22 cellular contexts compared by ENCODE assay signal in genomic region chrX:13703135-13703534, GRCh38. TPM values are rescaled to one million over a fixed set of nuclear protein-coding genes. Genes with fewer than 3 reads are reported as not detected.
DNase-seq lines count a peak whose midpoint lies in the region; ATAC-seq, FAIRE-seq and TF ChIP-seq lines count a peak whose summit lies in the region.
"Had no signal": no experiment of that assay in that cellular context is flagged by ENCODE, and none has a peak within 500 bp of the region (broad histone marks: within the 10 kb centered on the region; RNA-seq: fewer than 3 reads in every experiment).

No MANE protein-coding gene starts in this region.

- peak overlapping the region; percentile 3; the same call in 1 of the 2 replicates for H3K4me3 ChIP-seq in GM12878
- H3K4me3 ChIP-seq: GM23338 had no signal

- peaks cover 16% of the 10 kb centered on the region for H3K36me3 Mint-ChIP-seq in activated naive CD4-positive, alpha-beta T cell treated with anti-CD3 and anti-CD28 coated beads for 36 hours (ENCODE audit: low read depth)
- H3K36me3 Mint-ChIP-seq in activated naive CD4-positive, alpha-beta T cell treated with anti-CD3 and anti-CD28 coated beads, Interleukin-2, amount 50 U/mL, for 72 hours, result peaks cover 4 to 6% of the 10 kb centered on the region in 2 donors
- H3K36me3 Mint-ChIP-seq in stimulated activated effector memory CD8-positive, alpha-beta T cell treated with anti-CD3 and anti-CD28 coated beads, Interleukin-12 subunit alpha, Interleukin-12 subunit beta, amount 100 ng/mL, for 72 hours, result peaks cover 54% of the 10 kb centered on the region

- H4K20me1 ChIP-seq in GM12878 (ENCODE audit: control insufficient read depth, insufficient read depth), result peaks cover 6% of the 10 kb centered on the region

- TF ChIP-seq POLR2A in GM12892 (IDR thresholded peaks at IDR 0.05; ENCODE audit: low read depth, low read length), result no peak
- TF ChIP-seq POLR2A in GM12878 (IDR thresholded peaks at IDR 0.05; ENCODE audit: low read depth, low read length), result no peak

- no peak overlapping the region for H2AFZ ChIP-seq in GM12878 (ENCODE audit: control insufficient read depth, low read depth, low read length)
- H2AFZ ChIP-seq: GM23338 had no signal

- SMC1A ChIA-PET in GM12878 (lab: Charles Lee; ENCODE audit: uncharacterized antibody, unreplicated experiment), result interaction anchor here (1.2 to 13.8 kb wide), 8 partner anchors 9 to 325 kb away, joined by 3 to 173 read pairs (median 6); partner anchors contain the start of genes OFD1 and TRAPPC2

- in situ Hi-C loops in GM12878 (cut with MboI), result no loop called here

- H3K27me3 Mint-ChIP-seq in activated naive CD4-positive, alpha-beta T cell treated with anti-CD3 and anti-CD28 coated beads for 36 hours (ENCODE audit: low read depth), result no peaks in the 10 kb centered on the region
- H3K27me3 Mint-ChIP-seq: B cell; CD4-positive, alpha-beta memory T cell had no signal

- CTCF ChIA-PET in activated naive CD4-positive, alpha-beta T cell treated with anti-CD3 and anti-CD28 coated beads for 36 hours (lab: Charles Lee), result no interaction called here
- CTCF ChIA-PET in GM12878 (lab: Yijun Ruan, JAX), result interaction anchor here (0.7 to 1.2 kb wide), 4 partner anchors 13 to 46 kb away, joined by 3 to 5 read pairs (median 4); partner anchors contain the start of genes OFD1 and TRAPPC2

- no peaks in the 10 kb centered on the region for H3K9me3 Mint-ChIP-seq in activated naive CD4-positive, alpha-beta T cell treated with anti-CD3 and anti-CD28 coated beads for 36 hours
- peaks cover 0 to 4% of the 10 kb centered on the region in 2 donors for H3K9me3 Mint-ChIP-seq in activated naive CD4-positive, alpha-beta T cell treated with anti-CD3 and anti-CD28 coated beads, Interleukin-2, amount 50 U/mL, for 72 hours
- no peaks in the 10 kb centered on the region for H3K9me3 Mint-ChIP-seq in stimulated activated effector memory CD8-positive, alpha-beta T cell treated with anti-CD3 and anti-CD28 coated beads, Interleukin-12 subunit alpha, Interleukin-12 subunit beta, amount 100 ng/mL, for 72 hours
- H3K9me3 Mint-ChIP-seq: GM23338 had no signal

- peak overlapping the region; percentile 50 for H3K27ac Mint-ChIP-seq in activated naive CD4-positive, alpha-beta T cell treated with anti-CD3 and anti-CD28 coated beads for 36 hours
- peak overlapping the region in 1 of 2 donors; percentile 18 for H3K27ac Mint-ChIP-seq in activated naive CD4-positive, alpha-beta T cell treated with anti-CD3 and anti-CD28 coated beads, Interleukin-2, amount 50 U/mL, for 72 hours
- H3K27ac Mint-ChIP-seq in stimulated activated effector memory CD8-positive, alpha-beta T cell treated with anti-CD3 and anti-CD28 coated beads, Interleukin-12 subunit alpha, Interleukin-12 subunit beta, amount 100 ng/mL, for 72 hours, result peak overlapping the region; percentile 18
- H3K27ac Mint-ChIP-seq: B cell, GM23338 had no signal

- no TSS peak for BruUV-seq in GM12878 (replicated peaks; lab: Mats Ljungman, UMichigan)

- TF ChIP-seq RAD21 in GM12878 (IDR thresholded peaks at IDR 0.05; ENCODE audit: insufficient read depth, low read depth, low read length), result no peak

- POLR2A ChIA-PET in GM12878 (lab: Charles Lee), result interaction anchor here (0.6 kb wide), 1 partner anchor 80 kb away, joined by 5 read pairs; no protein-coding TSS in a partner anchor

- DNase-seq in activated naive CD4-positive, alpha-beta T cell treated with anti-CD3 and anti-CD28 coated beads for 36 hours, result no peak
- no peak for DNase-seq in activated naive CD4-positive, alpha-beta T cell treated with anti-CD3 and anti-CD28 coated beads, Interleukin-2, amount 50 U/mL, for 72 hours (ENCODE audit: low spot score in 2 of 2)
- DNase-seq in GM12892 (ENCODE audit: insufficient read length) (no peak), GM12878 (ENCODE audit: low read depth, low spot score) (no peak), posterior vena cava (ENCODE audit: low spot score) (no peak), NCI-H446 (lab: John Stamatoyannopoulos, UW) (no peak)
- no peak for DNase-seq in stimulated activated effector memory CD8-positive, alpha-beta T cell treated with anti-CD3 and anti-CD28 coated beads, Interleukin-12 subunit alpha, Interleukin-12 subunit beta, amount 100 ng/mL, for 72 hours (ENCODE audit: low spot score in 2 of 2)
- DNase-seq: CD4-positive, alpha-beta memory T cell; DMS79 treated with DMSO at 0.1 percent for 48 hours; KBM-7; MV-4-11; NCI-H1417 treated with DMSO at 0.1 percent for 48 hours; NCI-H1930; NCI-H2171; NCI-H446 treated with DMSO at 0.1 percent for 48 hours; NCI-H748 treated with DMSO at 0.1 percent for 48 hours; PC-3 had no signal

- H3K36me3 ChIP-seq in GM12878 (ENCODE audit: control insufficient read depth in 2 of 2, insufficient read depth in 2 of 2, low read length in 1 of 2), result peaks cover 3 to 6% of the 10 kb centered on the region in 2 experiments

- WGBS in GM12878 (ENCODE audit: insufficient coverage, insufficient replicate concordance, low lambda C conversion rate, missing lambda C conversion rate), result 54% methylated on average over 3 of the region's 3 CpGs

- no peak for TF ChIP-seq EP300 in GM12878 (IDR thresholded peaks at IDR 0.05; ENCODE audit: borderline replicate concordance in 1 of 2, control insufficient read depth in 1 of 2, low read depth in 2 of 2, low read length in 2 of 2)

- 0 out of 2 replicates have a peak overlapping the region, but pooled peaks have one; percentile 1 for H3K27ac ChIP-seq in GM12878 (ENCODE audit: control insufficient read depth, insufficient read depth)
- H3K27ac ChIP-seq: RWPE1 had no signal

- RAD21 ChIA-PET in GM12878 (lab: Charles Lee; ENCODE audit: unreplicated experiment), result interaction anchor here (1.3 to 2.7 kb wide), 5 partner anchors 9 to 34 kb away, joined by 3 to 8 read pairs (median 5); partner anchors contain the start of genes OFD1, RAB9A and TRAPPC2

- H3K9me3 ChIP-seq in GM12878 (replicated peaks; ENCODE audit: control insufficient read depth, insufficient read depth, low read length), result no peaks in the 10 kb centered on the region

- intact Hi-C loops in activated naive CD4-positive, alpha-beta T cell treated with anti-CD3 and anti-CD28 coated beads for 36 hours (cut with micrococcal nuclease), result loop anchor here (2.0 to 5.0 kb wide), 2 partner anchors 16 to 36 kb away; no protein-coding TSS in a partner anchor
- intact Hi-C loops in GM12878 (cut with micrococcal nuclease; ENCODE audit: unreplicated experiment) (no loop called here), posterior vena cava (cut with DNase I) (no loop called here)

- H3K9ac ChIP-seq in GM12878 (ENCODE audit: control insufficient read depth, insufficient read depth, low read length), result no peak overlapping the region; the same call in 1 of the 2 replicates

- H3K4me3 Mint-ChIP-seq in activated naive CD4-positive, alpha-beta T cell treated with anti-CD3 and anti-CD28 coated beads for 36 hours, result no peak overlapping the region
- H3K4me3 Mint-ChIP-seq in stimulated activated effector memory CD8-positive, alpha-beta T cell treated with anti-CD3 and anti-CD28 coated beads, Interleukin-12 subunit alpha, Interleukin-12 subunit beta, amount 100 ng/mL, for 72 hours, result no peak overlapping the region
- H3K4me3 Mint-ChIP-seq: B cell, GM23338 had no signal

- no peak overlapping the region; the same call in 1 of the 2 replicates for H3K4me2 ChIP-seq in GM12878 (ENCODE audit: control insufficient read depth, insufficient read depth)
- H3K4me2 ChIP-seq: GM23338 had no signal

- FAIRE-seq in GM12892 (lab: Jason Lieb, UNC) (peak; percentile 56), GM12878 (lab: Jason Lieb, UNC) (no peak)
- FAIRE-seq: D721Med had no signal

- ATAC-seq in activated naive CD4-positive, alpha-beta T cell treated with anti-CD3 and anti-CD28 coated beads, Interleukin-2, amount 50 U/mL, for 72 hours, result no peak
- peak; percentile 20 for ATAC-seq in GM12878
- ATAC-seq in stimulated activated effector memory CD8-positive, alpha-beta T cell treated with anti-CD3 and anti-CD28 coated beads, Interleukin-12 subunit alpha, Interleukin-12 subunit beta, amount 100 ng/mL, for 72 hours, result peak; percentile 73
- ATAC-seq: GM23338, HCT116, PC-3 had no signal

- peaks cover 53% of the 10 kb centered on the region for H3K4me1 Mint-ChIP-seq in activated naive CD4-positive, alpha-beta T cell treated with anti-CD3 and anti-CD28 coated beads for 36 hours (ENCODE audit: low read depth)
- H3K4me1 Mint-ChIP-seq in stimulated activated effector memory CD8-positive, alpha-beta T cell treated with anti-CD3 and anti-CD28 coated beads, Interleukin-12 subunit alpha, Interleukin-12 subunit beta, amount 100 ng/mL, for 72 hours, result peaks cover 53% of the 10 kb centered on the region

- no peak for TF ChIP-seq CTCF in GM12878 (IDR thresholded peaks at IDR 0.05 in 2 of 3, conservative IDR thresholded peaks at IDR 0.05 in 1 of 3; ENCODE audit: control insufficient read depth in 2 of 3, extremely low read depth in 1 of 3, insufficient read depth in 1 of 3, low read depth in 3 of 3, low read length in 3 of 3)

- H3K27me3 ChIP-seq in GM12878 (replicated peaks in 1 of 2; ENCODE audit: control insufficient read depth in 2 of 2, insufficient read depth in 2 of 2, low read length in 1 of 2), result no peaks in the 10 kb centered on the region

- H3K4me1 ChIP-seq in GM12878 (ENCODE audit: control insufficient read depth, insufficient read depth, low read length), result peaks cover 23% of the 10 kb centered on the region

- H3K79me2 ChIP-seq in GM12878 (ENCODE audit: control insufficient read depth, insufficient read depth, low read length), result peaks cover 87% of the 10 kb centered on the region

RNA-seq across cellular contexts. Expression of gene RAB9A, which starts 14.2 kb away (rescaled TPM):
- 10 to 100 TPM; 22.8 to 23.3 TPM for total RNA-seq in activated naive CD4-positive, alpha-beta T cell treated with anti-CD3 and anti-CD28 coated beads for 36 hours
- 10 to 100 TPM; 20.3 to 32.7 TPM for total RNA-seq in activated naive CD4-positive, alpha-beta T cell treated with anti-CD3 and anti-CD28 coated beads, Interleukin-2, amount 50 U/mL, for 72 hours
- polyA plus RNA-seq in GM12892 (2012; ENCODE audit: missing spikeins), result 53.5 TPM
- 34.3 and 39.0 TPM in 2 replicates for total RNA-seq in GM12878 (2013; cell fraction: nucleolus; rRNA removed)
- total RNA-seq in GM12878 (2014; rRNA removed) (42.1 and 54.1 TPM in 2 replicates), GM12878 (2014; rRNA removed; fragmentation: Illumina TruSeq; extraction: Trizol) (50.5 and 53.1 TPM in 2 replicates), GM12878 (2021) (43.2 and 44.2 TPM in 2 replicates), posterior vena cava (10 to 100 TPM; 16.2 to 19.0 TPM)
- polyA plus RNA-seq in GM12878 (2011; ENCODE audit: low read depth), result 21.1 TPM
- polyA plus RNA-seq in GM12878 (2011; rRNA removed) (142 and 180 TPM in 2 replicates), GM12878 (2014; fragmentation: Illumina TruSeq; extraction: Trizol) (47.0 and 68.3 TPM in 2 replicates), GM12878 (2014; fragmentation: Nextera tagmentation; extraction: Ambion mirVana) (10 to 100 TPM; 49.2 to 49.3 TPM), GM12878 (2014; rRNA removed) (52.4 and 64.6 TPM in 2 replicates), GM12878 (2016; fragmentation: Nextera tagmentation; extraction: Ambion mirVana) (10 to 100 TPM; 64.8 to 76.4 TPM)
- 58.5 and 62.9 TPM in 2 replicates for polyA plus RNA-seq in GM12878 (2011; cell fraction: cytosol; rRNA removed)
- 50.2 and 59.5 TPM in 2 replicates for polyA plus RNA-seq in GM12878 (2011; cell fraction: nucleus; rRNA removed)
- 31.9 and 49.2 TPM in 2 replicates for polyA plus RNA-seq in GM12878 (2012)
- 52.1 and 73.6 TPM in 2 replicates for polyA minus RNA-seq in GM12878 (2011; rRNA and poly(A)+ RNA removed)
- 26.5 and 27.1 TPM in 2 replicates for polyA minus RNA-seq in GM12878 (2011; cell fraction: cytosol; rRNA and poly(A)+ RNA removed)
- 14.7 and 17.5 TPM in 2 replicates for polyA minus RNA-seq in GM12878 (2011; cell fraction: nucleus; rRNA and poly(A)+ RNA removed)

RNA-seq across cellular contexts. Expression of gene TRAPPC2, which starts 31.3 kb away (rescaled TPM):
- total RNA-seq in activated naive CD4-positive, alpha-beta T cell treated with anti-CD3 and anti-CD28 coated beads for 36 hours, result 10 to 100 TPM in 1 of 2 experiments, 1 to 10 TPM in 1; 9.6 to 10.7 TPM
- total RNA-seq in activated naive CD4-positive, alpha-beta T cell treated with anti-CD3 and anti-CD28 coated beads, Interleukin-2, amount 50 U/mL, for 72 hours, result 10 to 100 TPM; 14.5 to 18.1 TPM
- polyA plus RNA-seq in GM12892 (2012; ENCODE audit: missing spikeins), result 20.8 TPM
- 27.6 and 32.3 TPM in 2 replicates for total RNA-seq in GM12878 (2013; cell fraction: nucleolus; rRNA removed)
- total RNA-seq in GM12878 (2014; rRNA removed) (21.0 and 30.0 TPM in 2 replicates), GM12878 (2014; rRNA removed; fragmentation: Illumina TruSeq; extraction: Trizol) (24.8 and 26.2 TPM in 2 replicates), GM12878 (2021) (17.5 and 17.8 TPM in 2 replicates), posterior vena cava (10 to 100 TPM; 15.0 to 15.8 TPM)
- 23.8 TPM for polyA plus RNA-seq in GM12878 (2011; ENCODE audit: low read depth)
- polyA plus RNA-seq in GM12878 (2011; rRNA removed) (28.4 and 30.7 TPM in 2 replicates), GM12878 (2014; fragmentation: Illumina TruSeq; extraction: Trizol) (14.6 and 23.0 TPM in 2 replicates), GM12878 (2014; fragmentation: Nextera tagmentation; extraction: Ambion mirVana) (10 to 100 TPM; 18.3 to 27.5 TPM), GM12878 (2014; rRNA removed) (12.4 and 14.8 TPM in 2 replicates), GM12878 (2016; fragmentation: Nextera tagmentation; extraction: Ambion mirVana) (10 to 100 TPM; 21.6 to 26.6 TPM)
- polyA plus RNA-seq in GM12878 (2011; cell fraction: cytosol; rRNA removed), result 13.5 and 19.6 TPM in 2 replicates
- polyA plus RNA-seq in GM12878 (2011; cell fraction: nucleus; rRNA removed), result 11.8 and 13.8 TPM in 2 replicates
- polyA plus RNA-seq in GM12878 (2012), result 14.5 and 17.8 TPM in 2 replicates
- 15.3 and 18.7 TPM in 2 replicates for polyA minus RNA-seq in GM12878 (2011; rRNA and poly(A)+ RNA removed)
- 10.3 and 13.9 TPM in 2 replicates for polyA minus RNA-seq in GM12878 (2011; cell fraction: cytosol; rRNA and poly(A)+ RNA removed)
- polyA minus RNA-seq in GM12878 (2011; cell fraction: nucleus; rRNA and poly(A)+ RNA removed), result 10.0 and 15.9 TPM in 2 replicates

RNA-seq across cellular contexts. Expression of gene OFD1, which starts 31.4 kb away (rescaled TPM):
- total RNA-seq in activated naive CD4-positive, alpha-beta T cell treated with anti-CD3 and anti-CD28 coated beads for 36 hours, result 10 to 100 TPM; 25.3 to 26.2 TPM
- total RNA-seq in activated naive CD4-positive, alpha-beta T cell treated with anti-CD3 and anti-CD28 coated beads, Interleukin-2, amount 50 U/mL, for 72 hours, result 10 to 100 TPM; 36.9 to 40.7 TPM
- polyA plus RNA-seq in GM12892 (2012; ENCODE audit: missing spikeins), result 28.7 TPM
- total RNA-seq in GM12878 (2013; cell fraction: nucleolus; rRNA removed), result 173 and 178 TPM in 2 replicates
- total RNA-seq in GM12878 (2014; rRNA removed) (22.4 and 27.7 TPM in 2 replicates), GM12878 (2014; rRNA removed; fragmentation: Illumina TruSeq; extraction: Trizol) (39.5 and 43.7 TPM in 2 replicates), GM12878 (2021) (30.6 and 34.0 TPM in 2 replicates), posterior vena cava (10 to 100 TPM; 18.2 to 19.9 TPM)
- 17.6 TPM for polyA plus RNA-seq in GM12878 (2011; ENCODE audit: low read depth)
- polyA plus RNA-seq in GM12878 (2011; rRNA removed) (77.2 and 107 TPM in 2 replicates), GM12878 (2014; fragmentation: Illumina TruSeq; extraction: Trizol) (33.3 and 43.7 TPM in 2 replicates), GM12878 (2014; fragmentation: Nextera tagmentation; extraction: Ambion mirVana) (10 to 100 TPM; 43.0 to 64.5 TPM), GM12878 (2014; rRNA removed) (23.6 and 23.7 TPM in 2 replicates), GM12878 (2016; fragmentation: Nextera tagmentation; extraction: Ambion mirVana) (10 to 100 TPM; 32.6 to 34.2 TPM)
- polyA plus RNA-seq in GM12878 (2011; cell fraction: cytosol; rRNA removed), result 32.3 and 33.2 TPM in 2 replicates
- 186 and 224 TPM in 2 replicates for polyA plus RNA-seq in GM12878 (2011; cell fraction: nucleus; rRNA removed)
- 25.2 and 35.0 TPM in 2 replicates for polyA plus RNA-seq in GM12878 (2012)
- polyA minus RNA-seq in GM12878 (2011; rRNA and poly(A)+ RNA removed), result 38.1 and 44.5 TPM in 2 replicates
- polyA minus RNA-seq in GM12878 (2011; cell fraction: cytosol; rRNA and poly(A)+ RNA removed), result 18.8 and 19.2 TPM in 2 replicates
- polyA minus RNA-seq in GM12878 (2011; cell fraction: nucleus; rRNA and poly(A)+ RNA removed), result 85.6 and 109 TPM in 2 replicates

RNA-seq across cellular contexts. Expression of gene TCEANC, which starts 50.2 kb away (rescaled TPM):
- total RNA-seq in activated naive CD4-positive, alpha-beta T cell treated with anti-CD3 and anti-CD28 coated beads for 36 hours, result 1 to 10 TPM; 2.5 to 2.7 TPM
- 1 to 10 TPM; 1.4 to 2.6 TPM for total RNA-seq in activated naive CD4-positive, alpha-beta T cell treated with anti-CD3 and anti-CD28 coated beads, Interleukin-2, amount 50 U/mL, for 72 hours
- polyA plus RNA-seq in GM12892 (2012; ENCODE audit: missing spikeins), result 1.5 TPM
- total RNA-seq in GM12878 (2013; cell fraction: nucleolus; rRNA removed), result 7.1 and 8.4 TPM in 2 replicates
- total RNA-seq in GM12878 (2014; rRNA removed), result 2.9 and 4.7 TPM in 2 replicates
- total RNA-seq in GM12878 (2014; rRNA removed; fragmentation: Illumina TruSeq; extraction: Trizol), result 3.7 and 3.8 TPM in 2 replicates
- total RNA-seq in GM12878 (2021), result 3.0 and 3.8 TPM in 2 replicates
- polyA plus RNA-seq in GM12878 (2011; ENCODE audit: low read depth), result 1.1 TPM
- 4.9 and 6.5 TPM in 2 replicates for polyA plus RNA-seq in GM12878 (2011; rRNA removed)
- 1.8 and 1.9 TPM in 2 replicates for polyA plus RNA-seq in GM12878 (2011; cell fraction: cytosol; rRNA removed)
- 4.4 TPM in 2 replicates for polyA plus RNA-seq in GM12878 (2011; cell fraction: nucleus; rRNA removed)
- 1.2 and 2.0 TPM in 2 replicates for polyA plus RNA-seq in GM12878 (2012)
- 3.4 and 4.4 TPM in 2 replicates for polyA plus RNA-seq in GM12878 (2014; fragmentation: Illumina TruSeq; extraction: Trizol)
- polyA plus RNA-seq in GM12878 (2014; fragmentation: Nextera tagmentation; extraction: Ambion mirVana), result 1 to 10 TPM; 1.5 to 4.0 TPM
- polyA plus RNA-seq in GM12878 (2014; rRNA removed), result 1.9 and 2.0 TPM in 2 replicates
- 1 to 10 TPM; 1.1 to 2.7 TPM for polyA plus RNA-seq in GM12878 (2016; fragmentation: Nextera tagmentation; extraction: Ambion mirVana)
- polyA minus RNA-seq in GM12878 (2011; rRNA and poly(A)+ RNA removed), result 5.3 and 5.7 TPM in 2 replicates
- 2.8 and 5.3 TPM in 2 replicates for polyA minus RNA-seq in GM12878 (2011; cell fraction: cytosol; rRNA and poly(A)+ RNA removed)
- 5.6 and 8.3 TPM in 2 replicates for polyA minus RNA-seq in GM12878 (2011; cell fraction: nucleus; rRNA and poly(A)+ RNA removed)
- total RNA-seq in posterior vena cava, result 1 to 10 TPM; 3.3 to 3.8 TPM

Comparison
In these comparisons a context has a peak if more than half of its experiments do, and no peak if none do; other contexts are left out.
1. ATAC-seq: peak in GM12878 (single experiment) and stimulated activated effector memory CD8-positive, alpha-beta T cell treated with anti-CD3 and anti-CD28 coated beads, Interleukin-12 subunit alpha, Interleukin-12 subunit beta, amount 100 ng/mL, for 72 hours (single experiment); none in activated naive CD4-positive, alpha-beta T cell treated with anti-CD3 and anti-CD28 coated beads, Interleukin-2, amount 50 U/mL, for 72 hours (0 of 2).